ENCODE assay signal across 10 cellular contexts in genomic region chr22:35894937-35895708, GRCh38.
A peak's percentile ranks its signal among the peaks of the same experiment; 100 is the strongest.
DNase-seq lines count a peak whose midpoint lies in the region; TF ChIP-seq lines count a peak whose summit lies in the region.
"Had no signal": no experiment of that assay in that cellular context is flagged by ENCODE, and none has a peak within 500 bp of the region (broad histone marks: within the 10 kb centered on the region; RNA-seq: fewer than 3 reads in every experiment).

No MANE protein-coding gene starts in this region.

- no peak for TF ChIP-seq CTCF in epithelial cell of proximal tubule (conservative IDR thresholded peaks at IDR 0.05; ENCODE audit: low read depth, low read length)
- no peak for TF ChIP-seq CTCF in vagina (IDR thresholded peaks at IDR 0.05)

- peaks cover 41% of the 10 kb centered on the region for H3K4me1 ChIP-seq in muscle layer of colon (ENCODE audit: insufficient read depth, low read length)
- peaks cover 73% of the 10 kb centered on the region for H3K4me1 ChIP-seq in vagina

- intact Hi-C loops in vagina (cut with DNase I): no loop called here

- H3K27ac ChIP-seq in muscle layer of colon (ENCODE audit: low read depth, low read length) (peak overlapping the region; percentile 20), vagina (peak overlapping the region; percentile 81)
- H3K27ac ChIP-seq: BLaER1 had no signal

- no peak for TF ChIP-seq POLR2A in vagina (IDR thresholded peaks at IDR 0.05)

- H3K9ac ChIP-seq in muscle layer of colon (ENCODE audit: low read length): peak overlapping the region; percentile 45
- H3K9ac ChIP-seq: BLaER1 had no signal

- peak; percentile 17 for DNase-seq in SIG-M5 treated with dmso at 0.1 percent for 504 hours (lab: John Stamatoyannopoulos, UW; ENCODE audit: unreplicated experiment)
- no peak for DNase-seq in SIG-M5 (lab: John Stamatoyannopoulos, UW)
- no peak for DNase-seq in epithelial cell of proximal tubule (ENCODE audit: low read depth)
- DNase-seq in vagina (ENCODE audit: extremely low spot score in 2 of 2): no peak
- DNase-seq in activated T-cell treated with anti-CD3 and anti-CD28 coated beads, Interleukin-2, amount 50 U/mL, for 1 hour: no peak
- no peak for DNase-seq in NCI-H524 (lab: John Stamatoyannopoulos, UW)
- no peak for DNase-seq in effector CD8-positive, alpha-beta T cell (lab: John Stamatoyannopoulos, UW)
- DNase-seq: activated gamma-delta T cell treated with Interleukin-2 at 50 U/mL for 16 hours had no signal

- H3K36me3 ChIP-seq in muscle layer of colon (ENCODE audit: insufficient read depth, low read length): no peaks in the 10 kb centered on the region
- no peaks in the 10 kb centered on the region for H3K36me3 ChIP-seq in vagina
- H3K36me3 ChIP-seq: BLaER1 had no signal

- peak overlapping the region; percentile 10 for H3K4me3 ChIP-seq in epithelial cell of proximal tubule (ENCODE audit: low read depth, low read length)
- peak overlapping the region; percentile 37 to 64 for H3K4me3 ChIP-seq in muscle layer of colon (ENCODE audit: low read depth in 1 of 2, low read length in 2 of 2)
- peak overlapping the region; percentile 22 to 25 for H3K4me3 ChIP-seq in vagina
- H3K4me3 ChIP-seq: BLaER1 had no signal

- H3K9me3 ChIP-seq in muscle layer of colon (ENCODE audit: low read length) (no peaks in the 10 kb centered on the region), vagina (no peaks in the 10 kb centered on the region)
- H3K9me3 ChIP-seq: BLaER1 had no signal

- H3K27me3 ChIP-seq in muscle layer of colon (ENCODE audit: control insufficient read depth in 1 of 2, insufficient read depth in 2 of 2, low read length in 2 of 2) (no peaks in the 10 kb centered on the region), vagina (no peaks in the 10 kb centered on the region)
- H3K27me3 ChIP-seq: BLaER1 had no signal
